In genomic region chrX:49166914-49167739, GRCh38 we compare ENCODE assay signal across 9 cellular contexts. TPM values are rescaled to one million over a fixed set of nuclear protein-coding genes. Genes with fewer than 3 reads are reported as not detected.
DNase-seq lines count a peak whose midpoint lies in the region; FAIRE-seq and TF ChIP-seq lines count a peak whose summit lies in the region.
"Had no signal": no experiment of that assay in that cellular context is flagged by ENCODE, and none has a peak within 500 bp of the region (broad histone marks: within the 10 kb centered on the region; RNA-seq: fewer than 3 reads in every experiment).

No MANE protein-coding gene starts in this region.

- H3K4me3 ChIP-seq in GM12875 (ENCODE audit: low read depth, low read length), result peak overlapping the region; percentile 39
- H3K4me3 ChIP-seq in astrocyte (ENCODE audit: insufficient read depth, low read depth, low read length), result peak overlapping the region; percentile 56
- peak overlapping the region; percentile 4 for H3K4me3 ChIP-seq in iPS-11a (ENCODE audit: low read depth, low read length)
- peak overlapping the region; percentile 1 to 48 (median 37) for H3K4me3 ChIP-seq in skin epidermis
- H3K4me3 ChIP-seq in Caco-2 (ENCODE audit: low read depth, low read length), result no peak overlapping the region

- H3K9me3 ChIP-seq in astrocyte (ENCODE audit: insufficient read depth, low read depth, low read length) (no peaks in the 10 kb centered on the region), Caco-2 (no peaks in the 10 kb centered on the region)

- H3K4me3 Mint-ChIP-seq in astrocyte (ENCODE audit: unreplicated experiment) (peak overlapping the region; percentile 74), Caco-2 (ENCODE audit: unreplicated experiment) (no peak overlapping the region)

- H3K4me2 ChIP-seq in astrocyte (ENCODE audit: low read length), result peak overlapping the region; percentile 89

- TF ChIP-seq CTCF in GM12875 (IDR thresholded peaks at IDR 0.05; ENCODE audit: borderline replicate concordance, insufficient read depth, low read depth, low read length), result no peak
- TF ChIP-seq CTCF in astrocyte (IDR thresholded peaks at IDR 0.05; ENCODE audit: insufficient read depth, low read depth, low read length), result no peak
- TF ChIP-seq CTCF in Caco-2 (IDR thresholded peaks at IDR 0.05; ENCODE audit: insufficient read depth in 1 of 2, low read depth in 1 of 2, low read length in 1 of 2, severe bottlenecking in 1 of 2, unreplicated experiment in 1 of 2), result no peak

- H2AFZ ChIP-seq in astrocyte (ENCODE audit: low read depth, low read length), result peak overlapping the region; percentile 73

- H3K36me3 ChIP-seq in astrocyte (ENCODE audit: insufficient read depth, low read length) (no peaks in the 10 kb centered on the region), Caco-2 (ENCODE audit: control insufficient read depth, insufficient read depth, low read length) (no peaks in the 10 kb centered on the region)

- FAIRE-seq in astrocyte (lab: Jason Lieb, UNC), result peak; percentile 29
- FAIRE-seq: endometrium had no signal

- CTCF ChIA-PET in Caco-2 (lab: Charles Lee), result no interaction called here

- H3K27ac ChIP-seq in astrocyte (ENCODE audit: low read depth, low read length), result peak overlapping the region; percentile 76
- peak overlapping the region; percentile 63 to 95 (median 89) for H3K27ac ChIP-seq in skin epidermis

- no peaks in the 10 kb centered on the region for H4K20me1 ChIP-seq in astrocyte (ENCODE audit: insufficient read depth, low read length)

- no TSS peak for BruUV-seq in Caco-2 (replicated peaks; lab: Mats Ljungman, UMichigan)

- DNase-seq in HT1080 (ENCODE audit: low read depth), result peak; percentile 97
- peak; percentile 45 to 81 (median 53) for DNase-seq in T-helper 1 cell
- peak; percentile 77 for DNase-seq in astrocyte (ENCODE audit: low read depth)
- DNase-seq in globus pallidus (ENCODE audit: low spot score), result no peak
- DNase-seq in Caco-2, result no peak

- H3K9ac ChIP-seq in astrocyte (ENCODE audit: low read length), result peak overlapping the region; percentile 82

- H3K27me3 ChIP-seq in astrocyte (ENCODE audit: insufficient read depth, low read length) (no peaks in the 10 kb centered on the region), Caco-2 (replicated peaks; ENCODE audit: control insufficient read depth, insufficient read depth, low read length) (no peaks in the 10 kb centered on the region)

- peaks cover 3% of the 10 kb centered on the region for H3K79me2 ChIP-seq in astrocyte (ENCODE audit: insufficient read depth, low read length)

- no peaks in the 10 kb centered on the region for H3K27me3 Mint-ChIP-seq in astrocyte (ENCODE audit: low read depth, unreplicated experiment)
- no peaks in the 10 kb centered on the region for H3K27me3 Mint-ChIP-seq in Caco-2 (ENCODE audit: insufficient read depth, unreplicated experiment)

- H3K9me3 Mint-ChIP-seq in astrocyte (ENCODE audit: unreplicated experiment) (no peaks in the 10 kb centered on the region), Caco-2 (ENCODE audit: unreplicated experiment) (no peaks in the 10 kb centered on the region)

- peaks cover 15% of the 10 kb centered on the region for H3K4me1 ChIP-seq in astrocyte (ENCODE audit: insufficient read depth, low read length)
- no peaks in the 10 kb centered on the region for H3K4me1 ChIP-seq in Caco-2

- H3K27ac Mint-ChIP-seq in astrocyte (ENCODE audit: unreplicated experiment) (peak overlapping the region; percentile 69), Caco-2 (ENCODE audit: unreplicated experiment) (no peak overlapping the region)

- POLR2A ChIA-PET in Caco-2 (lab: Charles Lee), result no interaction called here

- intact Hi-C loops in Caco-2 (cut with micrococcal nuclease; ENCODE audit: unreplicated experiment), result no loop called here

- H3K36me3 Mint-ChIP-seq in astrocyte (ENCODE audit: low read depth, unreplicated experiment) (no peaks in the 10 kb centered on the region), Caco-2 (ENCODE audit: insufficient read depth, unreplicated experiment) (peaks cover 14% of the 10 kb centered on the region)

- H3K4me1 Mint-ChIP-seq in astrocyte (ENCODE audit: low read depth, unreplicated experiment), result peaks cover 4% of the 10 kb centered on the region
- H3K4me1 Mint-ChIP-seq in Caco-2 (ENCODE audit: low read depth, unreplicated experiment), result peaks cover 7% of the 10 kb centered on the region

RNA-seq across cellular contexts. Expression of gene MAGIX, which starts 4.6 kb away (rescaled TPM):
- 0.13 TPM in 1 of 2 replicates, not detected in the other for total RNA-seq in HT1080 (2014; rRNA removed; shearing (Covaris generic))
- 0.02 TPM in 1 of 2 replicates, not detected in the other for polyA plus RNA-seq in HT1080 (2015; cell fraction: cytosol; rRNA removed)
- not detected in 2 replicates for polyA plus RNA-seq in HT1080 (2015; cell fraction: nucleus; rRNA removed)
- total RNA-seq in astrocyte (0.96 and 1.2 TPM in 2 replicates), Caco-2 (2022) (1.5 and 2.1 TPM in 2 replicates)

RNA-seq across cellular contexts. Expression of gene PLP2, which starts 4.6 kb away (rescaled TPM):
- 126 and 199 TPM in 2 replicates for total RNA-seq in HT1080 (2014; rRNA removed; shearing (Covaris generic))
- polyA plus RNA-seq in HT1080 (2015; cell fraction: cytosol; rRNA removed), result 159 and 183 TPM in 2 replicates
- polyA plus RNA-seq in HT1080 (2015; cell fraction: nucleus; rRNA removed), result 50.7 and 61.2 TPM in 2 replicates
- total RNA-seq in astrocyte, result 109 TPM in 2 replicates
- total RNA-seq in Caco-2 (2022), result 54.2 and 73.9 TPM in 2 replicates

RNA-seq across cellular contexts. Expression of gene PRICKLE3, which starts 19.0 kb away (rescaled TPM):
- 4.3 and 5.6 TPM in 2 replicates for total RNA-seq in HT1080 (2014; rRNA removed; shearing (Covaris generic))
- polyA plus RNA-seq in HT1080 (2015; cell fraction: cytosol; rRNA removed), result 8.2 and 9.1 TPM in 2 replicates
- polyA plus RNA-seq in HT1080 (2015; cell fraction: nucleus; rRNA removed), result 14.3 and 15.3 TPM in 2 replicates
- 13.9 and 14.2 TPM in 2 replicates for total RNA-seq in astrocyte
- 8.4 and 10.9 TPM in 2 replicates for total RNA-seq in Caco-2 (2022)

RNA-seq across cellular contexts. Expression of gene SYP, which starts 32.9 kb away (rescaled TPM):
- total RNA-seq in HT1080 (2014; rRNA removed; shearing (Covaris generic)), result 0.23 and 0.70 TPM in 2 replicates
- 0.23 and 0.26 TPM in 2 replicates for polyA plus RNA-seq in HT1080 (2015; cell fraction: cytosol; rRNA removed)
- polyA plus RNA-seq in HT1080 (2015; cell fraction: nucleus; rRNA removed), result 0.13 and 0.71 TPM in 2 replicates
- total RNA-seq in astrocyte (1.6 and 1.9 TPM in 2 replicates), Caco-2 (2022) (18.3 and 23.3 TPM in 2 replicates)

RNA-seq across cellular contexts. Expression of gene GPKOW, which starts 43.6 kb away (rescaled TPM):
- 27.6 and 30.2 TPM in 2 replicates for total RNA-seq in HT1080 (2014; rRNA removed; shearing (Covaris generic))
- 23.5 and 23.6 TPM in 2 replicates for polyA plus RNA-seq in HT1080 (2015; cell fraction: cytosol; rRNA removed)
- 30.7 and 31.7 TPM in 2 replicates for polyA plus RNA-seq in HT1080 (2015; cell fraction: nucleus; rRNA removed)
- total RNA-seq in astrocyte (15.6 and 16.9 TPM in 2 replicates), Caco-2 (2022) (25.4 and 25.6 TPM in 2 replicates)

Comparison
In these comparisons a context has a peak if more than half of its experiments do, and no peak if none do; other contexts are left out.
1. DNase-seq: peak in HT1080 (single experiment), T-helper 1 cell (5 of 5) and astrocyte (single experiment); none in globus pallidus (single experiment) and Caco-2 (0 of 2).